8 cellular contexts compared by ENCODE assay signal in genomic region chr2:61535449-61535848, GRCh38. TPM values are rescaled to one million over a fixed set of nuclear protein-coding genes. Genes with fewer than 3 reads are reported as not detected.
A peak's percentile ranks its signal among the peaks of the same experiment; 100 is the strongest.
DNase-seq lines count a peak whose midpoint lies in the region; ATAC-seq and TF ChIP-seq lines count a peak whose summit lies in the region.

No MANE protein-coding gene starts in this region.

- peaks cover 32% of the 10 kb centered on the region for H3F3A ChIP-seq in MM.1S (ENCODE audit: insufficient read depth, low read length)

- no peaks in the 10 kb centered on the region for H3K27me3 ChIP-seq in CD4-positive, CD25-positive, alpha-beta regulatory T cell (ENCODE audit: control insufficient read depth, insufficient read depth, low read length)
- no peaks in the 10 kb centered on the region for H3K27me3 ChIP-seq in MM.1S (replicated peaks; ENCODE audit: insufficient read depth, low read length)
- H3K27me3 ChIP-seq in ectodermal cell (ENCODE audit: control insufficient read depth, insufficient read depth, low read length, poor library complexity, severe bottlenecking): no peaks in the 10 kb centered on the region

- no peak for DNase-seq in CD4-positive, CD25-positive, alpha-beta regulatory T cell
- DNase-seq in MM.1S (no peak), neural crest cell (ENCODE audit: low read depth, low spot score) (no peak), globus pallidus (ENCODE audit: low spot score) (no peak), AML-193 (lab: John Stamatoyannopoulos, UW) (no peak)

- H3K79me2 ChIP-seq in MM.1S (ENCODE audit: low read length): peaks cover 75% of the 10 kb centered on the region

- H3K36me3 ChIP-seq in CD4-positive, CD25-positive, alpha-beta regulatory T cell (ENCODE audit: control insufficient read depth, insufficient read depth, low read length): peaks cover 10% of the 10 kb centered on the region
- peaks cover 5% of the 10 kb centered on the region; the same call in 1 of the 2 replicates for H3K36me3 ChIP-seq in MM.1S (replicated peaks; ENCODE audit: insufficient read depth, low read length)
- peaks cover 6% of the 10 kb centered on the region for H3K36me3 ChIP-seq in ectodermal cell (ENCODE audit: control insufficient read depth, insufficient read depth, low read length)

- no peak overlapping the region for H2AFZ ChIP-seq in MM.1S (ENCODE audit: low read length)

- H3K27ac ChIP-seq in CD4-positive, CD25-positive, alpha-beta regulatory T cell (ENCODE audit: insufficient read depth, low read length, poor library complexity, severe bottlenecking): peak overlapping the region; percentile 100
- H3K27ac ChIP-seq in MM.1S (ENCODE audit: low read length) (peak overlapping the region; percentile 90; the same call in 1 of the 2 replicates), ectodermal cell (ENCODE audit: insufficient read depth, low read depth, low read length, poor library complexity, severe bottlenecking) (no peak overlapping the region)

- H4K20me1 ChIP-seq in MM.1S (ENCODE audit: insufficient read depth, low read length): peaks cover 47% of the 10 kb centered on the region

- no peaks in the 10 kb centered on the region for H3K36me3 Mint-ChIP-seq in CD4-positive, CD25-positive, alpha-beta regulatory T cell
- peaks cover 13% of the 10 kb centered on the region for H3K36me3 Mint-ChIP-seq in neural crest cell (ENCODE audit: low read depth)

- H3K9ac ChIP-seq in MM.1S (ENCODE audit: low read length): peak overlapping the region; percentile 99; the same call in 1 of the 2 replicates

- peak overlapping the region; percentile 83 for H3K4me2 ChIP-seq in MM.1S (ENCODE audit: low read depth, low read length)

- TF ChIP-seq CTCF in MM.1S (IDR thresholded peaks at IDR 0.05; ENCODE audit: low read length): no peak
- TF ChIP-seq CTCF in neural crest cell (conservative IDR thresholded peaks at IDR 0.05): no peak

- no peaks in the 10 kb centered on the region for H3K9me3 ChIP-seq in CD4-positive, CD25-positive, alpha-beta regulatory T cell (ENCODE audit: control insufficient read depth in 2 of 2, low read length in 2 of 2)
- no peaks in the 10 kb centered on the region for H3K9me3 ChIP-seq in MM.1S (replicated peaks; ENCODE audit: insufficient read depth, low read length)
- no peaks in the 10 kb centered on the region for H3K9me3 ChIP-seq in ectodermal cell (ENCODE audit: control insufficient read depth, low read length)

- peak overlapping the region; percentile 94 to 96 (median 96) for H3K4me3 Mint-ChIP-seq in CD4-positive, CD25-positive, alpha-beta regulatory T cell
- H3K4me3 Mint-ChIP-seq in neural crest cell: peak overlapping the region; percentile 95

- H3K27ac Mint-ChIP-seq in CD4-positive, CD25-positive, alpha-beta regulatory T cell: peak overlapping the region; percentile 92 to 97 (median 95)
- H3K27ac Mint-ChIP-seq in neural crest cell (ENCODE audit: unreplicated experiment): no peak overlapping the region

- peaks cover 16 to 64% (median 46%) of the 10 kb centered on the region in 4 donors for H3K4me1 Mint-ChIP-seq in CD4-positive, CD25-positive, alpha-beta regulatory T cell
- peaks cover 52% of the 10 kb centered on the region for H3K4me1 Mint-ChIP-seq in neural crest cell

- WGBS in ectodermal cell, 2 experiments: 15% methylated on average over 5 of the region's 5 CpGs; no CpG with 5 or more reads in 1 of the 2 experiments

- peaks cover 12% of the 10 kb centered on the region for H3K27me3 Mint-ChIP-seq in CD4-positive, CD25-positive, alpha-beta regulatory T cell
- H3K27me3 Mint-ChIP-seq in neural crest cell (ENCODE audit: low read depth): peaks cover 8% of the 10 kb centered on the region

- no peak for ATAC-seq in CD4-positive, CD25-positive, alpha-beta regulatory T cell (ENCODE audit: low read depth in 2 of 2)
- no peak for ATAC-seq in HG02759 (IDR thresholded peaks at IDR 0.05; ENCODE audit: unreplicated experiment)
- no peak for ATAC-seq in GM18909 (IDR thresholded peaks at IDR 0.05; ENCODE audit: poor library complexity, unreplicated experiment)

- peaks cover 35% of the 10 kb centered on the region for H3K4me1 ChIP-seq in CD4-positive, CD25-positive, alpha-beta regulatory T cell (ENCODE audit: control insufficient read depth, insufficient read depth, low read length, poor library complexity, severe bottlenecking)
- peaks cover 13% of the 10 kb centered on the region for H3K4me1 ChIP-seq in MM.1S (ENCODE audit: low read length)
- peaks cover 7% of the 10 kb centered on the region for H3K4me1 ChIP-seq in ectodermal cell (ENCODE audit: control insufficient read depth, insufficient read depth, low read length)

- peak overlapping the region; percentile 89 for H3K4me3 ChIP-seq in CD4-positive, CD25-positive, alpha-beta regulatory T cell (ENCODE audit: low read depth, low read length)
- peak overlapping the region; percentile 87 for H3K4me3 ChIP-seq in MM.1S (ENCODE audit: low read length)
- peak overlapping the region; percentile 94 for H3K4me3 ChIP-seq in ectodermal cell (ENCODE audit: insufficient read depth, low read depth, low read length)

- H3K9me3 Mint-ChIP-seq in CD4-positive, CD25-positive, alpha-beta regulatory T cell: peaks cover 0 to 2% (median 0%) of the 10 kb centered on the region in 7 donors
- no peaks in the 10 kb centered on the region for H3K9me3 Mint-ChIP-seq in neural crest cell

- no peaks in the 10 kb centered on the region for H3K9me2 ChIP-seq in MM.1S (replicated peaks; ENCODE audit: insufficient read depth, low read length)

RNA-seq across cellular contexts. Expression of gene XPO1, which starts 2.7 kb away (rescaled TPM):
- total RNA-seq in CD4-positive, CD25-positive, alpha-beta regulatory T cell: 137 TPM
- polyA plus RNA-seq in CD4-positive, CD25-positive, alpha-beta regulatory T cell: 10 to 100 TPM; 29.0 to 45.0 (median 36.0) TPM
- 308 TPM for polyA plus RNA-seq in ectodermal cell (2013, experiment 1 of 4)
- polyA plus RNA-seq in ectodermal cell (2013, experiment 2 of 4): 318 TPM
- polyA plus RNA-seq in ectodermal cell (2013, experiment 3 of 4): 260 TPM
- 285 TPM for polyA plus RNA-seq in ectodermal cell (2013, experiment 4 of 4)
- 233 and 238 TPM in 2 replicates for total RNA-seq in neural crest cell
